Comparison of ENCODE assay signal across 14 cellular contexts in the genomic region with DNA sequence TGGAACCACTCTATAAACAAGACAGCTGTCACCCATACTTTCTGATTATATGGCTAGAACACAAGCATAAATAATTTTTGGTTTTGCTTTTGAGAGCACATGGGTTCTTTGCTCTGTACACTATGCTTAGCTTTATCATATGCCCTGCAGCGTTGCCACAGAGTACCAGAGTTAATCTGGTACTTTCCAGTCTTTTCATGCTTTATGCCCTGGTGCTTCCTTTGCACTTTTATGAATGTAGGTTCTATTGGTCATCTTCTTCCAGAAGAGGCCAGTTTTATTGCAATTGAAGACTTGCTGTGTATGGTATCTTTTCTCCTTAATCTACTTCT. TPM values are rescaled to one million over a fixed set of nuclear protein-coding genes. Genes with fewer than 3 reads are reported as not detected.
DNase-seq lines count a peak whose midpoint lies in the region; ATAC-seq and TF ChIP-seq lines count a peak whose summit lies in the region.
"Had no signal": no experiment of that assay in that cellular context is flagged by ENCODE, and none has a peak within 500 bp of the region (broad histone marks: within the 10 kb centered on the region; RNA-seq: fewer than 3 reads in every experiment).

No MANE protein-coding gene starts in this region.

- no peak for DNase-seq in HL-60 (ENCODE audit: low read depth in 1 of 2, low spot score in 1 of 2)
- no peak for DNase-seq in memory B cell (ENCODE audit: low spot score in 2 of 2)
- no peak for DNase-seq in ovary
- DNase-seq in Right ventricle myocardium superior, result no peak
- DNase-seq: activated T-cell treated with anti-CD3 and anti-CD28 coated beads, Interleukin-2, amount 50 U/mL, for 48 hours; Caco-2; stimulated activated CD4-positive, alpha-beta T cell treated with anti-CD3 and anti-CD28 coated beads, Interleukin-2, amount 100 ng/mL, for 48 hours; substantia nigra had no signal

- no peaks in the 10 kb centered on the region for H3K9me3 ChIP-seq in ovary
- H3K9me3 ChIP-seq: Caco-2, prostate gland had no signal

- TF ChIP-seq EP300 in ovary (IDR thresholded peaks at IDR 0.05), result no peak

- H3K4me1 Mint-ChIP-seq in memory B cell, result peaks cover 42% of the 10 kb centered on the region

- H3K4me3 Mint-ChIP-seq in memory B cell, result peak overlapping the region; percentile 32
- H3K4me3 Mint-ChIP-seq: mesothelial cell of epicardium had no signal

- no peak for TF ChIP-seq POLR2A in ovary (IDR thresholded peaks at IDR 0.05)

- H3K36me3 ChIP-seq in ovary, result no peaks in the 10 kb centered on the region
- H3K36me3 ChIP-seq: prostate gland had no signal

- H3K9me3 Mint-ChIP-seq in memory B cell, result no peaks in the 10 kb centered on the region
- H3K9me3 Mint-ChIP-seq: mesothelial cell of epicardium had no signal

- H3K27ac ChIP-seq in HL-60 (replicated peaks), result peak overlapping the region; percentile 56; the same call in 1 of the 2 replicates
- H3K27ac ChIP-seq in ovary, result no peak overlapping the region
- H3K27ac ChIP-seq: prostate gland had no signal

- 92 to 97% (median 94%) methylated on average over 1 of the region's 1 CpG for WGBS in ovary, 3 donors

- H3K4me3 ChIP-seq in HL-60 (replicated peaks; ENCODE audit: insufficient read depth, low read length) (no peak overlapping the region), ovary (no peak overlapping the region)
- H3K4me3 ChIP-seq: prostate gland had no signal

- intact Hi-C loops in ovary (cut with DNase I), result no loop called here
- intact Hi-C loops in Right ventricle myocardium superior (cut with DNase I), result no loop called here

- TF ChIP-seq CTCF in HL-60 (IDR thresholded peaks at IDR 0.05; ENCODE audit: insufficient read depth, low read length), result no peak
- TF ChIP-seq CTCF in ovary (IDR thresholded peaks at IDR 0.05), result no peak

- ATAC-seq in GM18858 (IDR thresholded peaks at IDR 0.05; ENCODE audit: unreplicated experiment) (peak; percentile 54), GM21723 (IDR thresholded peaks at IDR 0.05; ENCODE audit: unreplicated experiment) (peak; percentile 48), memory B cell (ENCODE audit: low read depth) (peak; percentile 83), GM21526 (IDR thresholded peaks at IDR 0.05; ENCODE audit: low FRiP score, unreplicated experiment) (no peak), HG02938 (IDR thresholded peaks at IDR 0.05; ENCODE audit: unreplicated experiment) (no peak), Right ventricle myocardium superior (ENCODE audit: poor library complexity) (no peak)

- H3K27me3 ChIP-seq in HL-60 (ENCODE audit: insufficient read depth, poor library complexity, severe bottlenecking), result no peaks in the 10 kb centered on the region
- H3K27me3 ChIP-seq in ovary, result no peaks in the 10 kb centered on the region

- H3K27me3 Mint-ChIP-seq in memory B cell, result no peaks in the 10 kb centered on the region

- peaks cover 34% of the 10 kb centered on the region for H3K36me3 Mint-ChIP-seq in memory B cell

- H3K27ac Mint-ChIP-seq in memory B cell, result peak overlapping the region; percentile 88
- H3K27ac Mint-ChIP-seq: mesothelial cell of epicardium had no signal

- no peaks in the 10 kb centered on the region for H3K4me1 ChIP-seq in ovary (ENCODE audit: insufficient read depth)
- H3K4me1 ChIP-seq: Caco-2 had no signal

RNA-seq across cellular contexts. Expression of a gene that starts 20.8 kb away (rescaled TPM):
- total RNA-seq in ovary (1 to 10 TPM; 3.8 to 9.1 (median 6.5) TPM), Right ventricle myocardium superior (7.4 TPM)
- 10 to 100 TPM in 1 of 2 donors, 1 to 10 TPM in 1; 7.2 to 12.4 TPM for polyA plus RNA-seq in ovary

Comparison
In these comparisons a context has a peak if more than half of its experiments do, and no peak if none do; other contexts are left out.
1. ATAC-seq: peak in GM18858 (single experiment), GM21723 (single experiment) and memory B cell (single experiment); none in GM21526 (single experiment), HG02938 (single experiment) and Right ventricle myocardium superior (single experiment).